13 cellular contexts compared by ENCODE assay signal in the genomic region with DNA sequence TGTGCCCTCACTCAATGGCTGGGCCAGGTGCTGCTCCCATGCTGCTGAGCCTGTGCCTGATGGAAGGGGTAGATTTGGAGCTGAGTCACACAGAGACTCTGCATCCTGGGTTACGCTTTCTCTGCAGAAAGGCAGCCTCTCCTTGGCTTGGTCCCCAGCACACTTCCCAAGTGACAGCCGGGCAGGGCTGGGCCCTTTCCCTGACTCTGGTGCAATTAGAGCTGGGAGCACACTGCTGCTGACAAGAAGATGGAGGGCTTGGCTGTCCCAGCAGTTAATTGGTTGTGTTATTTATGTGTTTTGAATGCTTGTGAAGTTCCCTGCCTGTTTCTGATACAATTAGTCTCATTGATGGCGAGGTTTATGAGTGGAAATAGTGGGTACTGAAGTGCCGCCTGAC.
"Had no signal": no experiment of that assay in that cellular context is flagged by ENCODE, and none has a peak within 500 bp of the region (broad histone marks: within the 10 kb centered on the region; RNA-seq: fewer than 3 reads in every experiment).

No MANE protein-coding gene starts in this region.

- FAIRE-seq: urothelium cell line had no signal

- ATAC-seq: body of pancreas; left cardiac atrium; natural killer cell; stimulated activated naive CD8-positive, alpha-beta T cell treated with anti-CD3 and anti-CD28 coated beads, Interleukin-15, amount 100 ng/mL, for 72 hours; T-helper 17 cell had no signal

- DNase-seq: activated CD4-positive, alpha-beta T cell treated with anti-CD3 and anti-CD28 coated beads, Interleukin-2, amount 10 ng/mL, durations not matched to agents 7 days and 5 days; activated CD4-positive, CD25-positive, alpha-beta regulatory T cell; body of pancreas; erythroblast; left cardiac atrium; natural killer cell; occipital lobe; sigmoid colon; stimulated activated CD4-positive, alpha-beta T cell treated with anti-CD3 and anti-CD28 coated beads, Interleukin-2, amount 100 ng/mL, for 48 hours; stimulated activated naive CD8-positive, alpha-beta T cell treated with anti-CD3 and anti-CD28 coated beads, Interleukin-15, amount 100 ng/mL, for 72 hours; T-helper 17 cell; testis had no signal
